In genomic region chr12:93699271-93700141, GRCh38 we compare ENCODE assay signal across 10 cellular contexts. TPM values are rescaled to one million over a fixed set of nuclear protein-coding genes. Genes with fewer than 3 reads are reported as not detected.
DNase-seq lines count a peak whose midpoint lies in the region; ATAC-seq and TF ChIP-seq lines count a peak whose summit lies in the region.
"Had no signal": no experiment of that assay in that cellular context is flagged by ENCODE, and none has a peak within 500 bp of the region (broad histone marks: within the 10 kb centered on the region; RNA-seq: fewer than 3 reads in every experiment).

No MANE protein-coding gene starts in this region.

- H3K27me3 ChIP-seq in HUES6 (ENCODE audit: control insufficient read depth, insufficient read depth, low read length) (no peaks in the 10 kb centered on the region), ascending aorta (no peaks in the 10 kb centered on the region), lower lobe of right lung (ENCODE audit: low read depth) (no peaks in the 10 kb centered on the region)

- H3K4me3 ChIP-seq in HUES6 (ENCODE audit: low read depth, low read length) = peak overlapping the region; percentile 11; the same call in 1 of the 2 replicates
- peak overlapping the region in 1 of 2 donors; percentile 18 for H3K4me3 ChIP-seq in ascending aorta
- no peak overlapping the region for H3K4me3 ChIP-seq in lower lobe of right lung

- H3K27ac ChIP-seq in HUES6 (ENCODE audit: low read depth, low read length) = peak overlapping the region; percentile 86
- peak overlapping the region; percentile 70 to 78 for H3K27ac ChIP-seq in ascending aorta
- no peak overlapping the region for H3K27ac ChIP-seq in lower lobe of right lung

- ATAC-seq in lower lobe of right lung (peak; percentile 61 to 62), HG02759 (IDR thresholded peaks at IDR 0.05; ENCODE audit: unreplicated experiment) (no peak), GM21737 (IDR thresholded peaks at IDR 0.05; ENCODE audit: unreplicated experiment) (no peak)
- ATAC-seq: Panc1 had no signal

- H3K9ac ChIP-seq in HUES6 (ENCODE audit: low read length) = peak overlapping the region; percentile 62

- no peak for TF ChIP-seq CTCF in ascending aorta (IDR thresholded peaks at IDR 0.05)
- no peak for TF ChIP-seq CTCF in lower lobe of right lung (IDR thresholded peaks at IDR 0.05)

- H3K9me3 ChIP-seq in HUES6 (ENCODE audit: control insufficient read depth, insufficient read depth, low read depth, low read length) = no peaks in the 10 kb centered on the region
- H3K9me3 ChIP-seq in ascending aorta = no peaks in the 10 kb centered on the region
- H3K9me3 ChIP-seq in lower lobe of right lung = no peaks in the 10 kb centered on the region

- no peaks in the 10 kb centered on the region for H3K36me3 ChIP-seq in HUES6 (ENCODE audit: control insufficient read depth, insufficient read depth, low read length)
- no peaks in the 10 kb centered on the region for H3K36me3 ChIP-seq in ascending aorta
- no peaks in the 10 kb centered on the region for H3K36me3 ChIP-seq in lower lobe of right lung

- peaks cover 44% of the 10 kb centered on the region for H3K4me1 ChIP-seq in HUES6 (ENCODE audit: control insufficient read depth, insufficient read depth, low read length)
- H3K4me1 ChIP-seq in ascending aorta = peaks cover under 1 to 37% of the 10 kb centered on the region in 2 donors
- peaks cover 5% of the 10 kb centered on the region for H3K4me1 ChIP-seq in lower lobe of right lung

- peak; percentile 83 for DNase-seq in DMS53 (lab: John Stamatoyannopoulos, UW)
- no peak for DNase-seq in ascending aorta (ENCODE audit: low spot score in 2 of 2)
- DNase-seq in lower lobe of right lung = no peak
- DNase-seq in head of caudate nucleus = no peak
- DNase-seq in HuH-7 (ENCODE audit: low spot score) = no peak
- DNase-seq: stimulated activated CD4-positive, alpha-beta T cell treated with anti-CD3 and anti-CD28 coated beads, Interleukin-4, amount 100 ng/mL, for 1 hour had no signal

- intact Hi-C loops in ascending aorta (cut with DNase I) = no loop called here
- intact Hi-C loops in lower lobe of right lung (cut with DNase I) = no loop called here
- intact Hi-C loops in head of caudate nucleus (cut with DNase I) = no loop called here

RNA-seq across cellular contexts. Expression of gene CRADD, which starts 22.3 kb away (rescaled TPM):
- total RNA-seq in ascending aorta (not detected), lower lobe of right lung (16.5 TPM)

Comparison
In these comparisons a context has a peak if more than half of its experiments do, and no peak if none do; other contexts are left out.
1. ATAC-seq: peak in lower lobe of right lung (2 of 2); none in HG02759 (single experiment) and GM21737 (single experiment).
2. RNA of gene CRADD, which starts 22.3 kb away (total RNA-seq): 16.5 TPM in lower lobe of right lung (single experiment); not detected in ascending aorta (single experiment); every median in the first group is over 10 times any median in the second.